In genomic region chr2:201261911-201262310, GRCh38 we compare ENCODE assay signal across 11 cellular contexts. TPM values are rescaled to one million over a fixed set of nuclear protein-coding genes. Genes with fewer than 3 reads are reported as not detected.
DNase-seq lines count a peak whose midpoint lies in the region; ATAC-seq, FAIRE-seq and TF ChIP-seq lines count a peak whose summit lies in the region.
"Had no signal": no experiment of that assay in that cellular context is flagged by ENCODE, and none has a peak within 500 bp of the region (broad histone marks: within the 10 kb centered on the region; RNA-seq: fewer than 3 reads in every experiment).

No MANE protein-coding gene starts in this region.

- H3K4me3 Mint-ChIP-seq in activated CD8-positive, alpha-beta T cell treated with anti-CD3 and anti-CD28 coated beads, Interleukin-2, amount 10 ng/mL, durations not matched to agents 7 days and 5 days = peak overlapping the region; percentile 92
- H3K4me3 Mint-ChIP-seq in mesothelial cell of epicardium = no peak overlapping the region

- H3K36me3 Mint-ChIP-seq in activated CD8-positive, alpha-beta T cell treated with anti-CD3 and anti-CD28 coated beads, Interleukin-2, amount 10 ng/mL, durations not matched to agents 7 days and 5 days (ENCODE audit: low read depth) = peaks cover 41% of the 10 kb centered on the region
- peaks cover 4% of the 10 kb centered on the region for H3K36me3 Mint-ChIP-seq in mesothelial cell of epicardium

- DNase-seq in AG10803 (ENCODE audit: low read depth) (peak; percentile 35), mesothelial cell of epicardium (ENCODE audit: low spot score in 2 of 2, unreplicated experiment in 2 of 2) (no peak), frontal cortex (ENCODE audit: low spot score in 2 of 2) (no peak), COLO829 (ENCODE audit: low spot score) (no peak)
- DNase-seq in activated CD8-positive, alpha-beta T cell treated with anti-CD3 and anti-CD28 coated beads, Interleukin-2, amount 10 ng/mL, durations not matched to agents 7 days and 5 days = peak; percentile 19
- DNase-seq: foreskin fibroblast, left ventricle myocardium superior had no signal

- H3K4me3 ChIP-seq in AG10803 (ENCODE audit: low read length) = no peak overlapping the region
- H3K4me3 ChIP-seq in GM08714 (ENCODE audit: low read length) = peak overlapping the region; percentile 16; the same call in 1 of the 2 replicates
- H3K4me3 ChIP-seq: cardiac muscle cell had no signal

- CTCF ChIA-PET in activated CD8-positive, alpha-beta T cell treated with anti-CD3 and anti-CD28 coated beads, Interleukin-2, amount 10 ng/mL, durations not matched to agents 7 days and 5 days (lab: Charles Lee) = interaction anchor here (0.6 to 5.9 kb wide), 10 partner anchors 9 to 190 kb away, joined by 3 to 100 read pairs (median 8); partner anchors contain the start of genes CASP10 and STRADB

- peak overlapping the region; percentile 96 for H3K27ac Mint-ChIP-seq in activated CD8-positive, alpha-beta T cell treated with anti-CD3 and anti-CD28 coated beads, Interleukin-2, amount 10 ng/mL, durations not matched to agents 7 days and 5 days
- H3K27ac Mint-ChIP-seq in mesothelial cell of epicardium = peak overlapping the region; percentile 0

- no peaks in the 10 kb centered on the region for H3K9me3 Mint-ChIP-seq in activated CD8-positive, alpha-beta T cell treated with anti-CD3 and anti-CD28 coated beads, Interleukin-2, amount 10 ng/mL, durations not matched to agents 7 days and 5 days (ENCODE audit: insufficient read depth)
- H3K9me3 Mint-ChIP-seq in mesothelial cell of epicardium = no peaks in the 10 kb centered on the region

- H3K4me1 Mint-ChIP-seq in activated CD8-positive, alpha-beta T cell treated with anti-CD3 and anti-CD28 coated beads, Interleukin-2, amount 10 ng/mL, durations not matched to agents 7 days and 5 days (ENCODE audit: low read depth) = peaks cover 73% of the 10 kb centered on the region
- peaks cover 39% of the 10 kb centered on the region for H3K4me1 Mint-ChIP-seq in mesothelial cell of epicardium

- POLR2A ChIA-PET in activated CD8-positive, alpha-beta T cell treated with anti-CD3 and anti-CD28 coated beads, Interleukin-2, amount 10 ng/mL, durations not matched to agents 7 days and 5 days (lab: Charles Lee) = interaction anchor here (0.7 to 13.5 kb wide), 13 partner anchors 8 to 1005 kb away, joined by 3 to 221 read pairs (median 5); partner anchors contain the start of genes CFLAR, ORC2, STRADB and TRAK2

- TF ChIP-seq CTCF in AG10803 (conservative IDR thresholded peaks at IDR 0.05; ENCODE audit: low read length) (no peak), mesothelial cell of epicardium (IDR thresholded peaks at IDR 0.05; ENCODE audit: unreplicated experiment) (no peak)

- no peaks in the 10 kb centered on the region for H3K27me3 Mint-ChIP-seq in activated CD8-positive, alpha-beta T cell treated with anti-CD3 and anti-CD28 coated beads, Interleukin-2, amount 10 ng/mL, durations not matched to agents 7 days and 5 days (ENCODE audit: low read depth)
- H3K27me3 Mint-ChIP-seq in mesothelial cell of epicardium (ENCODE audit: low read depth) = no peaks in the 10 kb centered on the region

- no peak for ATAC-seq in activated CD8-positive, alpha-beta T cell treated with anti-CD3 and anti-CD28 coated beads, Interleukin-2, amount 10 ng/mL, durations not matched to agents 7 days and 5 days
- no peak for ATAC-seq in HG02970 (IDR thresholded peaks at IDR 0.05; ENCODE audit: low FRiP score, unreplicated experiment)
- ATAC-seq in GM19467 (IDR thresholded peaks at IDR 0.05; ENCODE audit: unreplicated experiment) = no peak
- ATAC-seq: left ventricle myocardium superior had no signal

- FAIRE-seq in frontal cortex (lab: Jason Lieb, UNC) = no peak

RNA-seq across cellular contexts. Expression of gene CASP8, which starts 1.6 kb away (rescaled TPM):
- 10 to 100 TPM; 62.7 to 63.2 TPM for total RNA-seq in activated CD8-positive, alpha-beta T cell treated with anti-CD3 and anti-CD28 coated beads, Interleukin-2, amount 10 ng/mL, durations not matched to agents 7 days and 5 days
- 16.1 to 18.3 TPM (median 16.3 TPM) in 3 replicates for total RNA-seq in mesothelial cell of epicardium
- 1.6 TPM for total RNA-seq in frontal cortex

Comparison
In these comparisons a context has a peak if more than half of its experiments do, and no peak if none do; other contexts are left out.
1. DNase-seq: peak in AG10803 (single experiment) and activated CD8-positive, alpha-beta T cell treated with anti-CD3 and anti-CD28 coated beads, Interleukin-2, amount 10 ng/mL, durations not matched to agents 7 days and 5 days (single experiment); none in mesothelial cell of epicardium (0 of 2), frontal cortex (0 of 2) and COLO829 (single experiment).